Comparison of ENCODE assay signal across 1 cellular context in the genomic region with DNA sequence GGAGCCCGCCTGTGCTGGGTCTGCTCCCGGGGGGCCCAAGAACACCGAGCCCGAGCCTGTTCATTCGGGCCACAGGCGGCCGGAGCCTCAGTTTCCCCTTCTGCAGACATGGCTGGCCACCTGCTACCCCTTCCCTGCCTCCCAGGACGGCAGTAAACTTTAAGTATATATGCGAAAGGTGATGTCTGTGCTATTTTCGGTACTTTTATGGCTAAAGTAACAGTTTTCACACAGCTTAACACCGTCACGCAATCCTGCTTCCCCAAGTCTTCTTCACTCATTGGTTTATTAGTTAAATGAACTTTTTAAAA.
A peak's percentile ranks its signal among the peaks of the same experiment; 100 is the strongest.
TF ChIP-seq lines count a peak whose summit lies in the region.

No MANE protein-coding gene starts in this region.

TF ChIP-seq in HepG2, 621 proteins besides CTCF, POLR2A, EP300 and RAD21 (continued from another document and continues in another):
- TF ChIP-seq, protein P1, sequence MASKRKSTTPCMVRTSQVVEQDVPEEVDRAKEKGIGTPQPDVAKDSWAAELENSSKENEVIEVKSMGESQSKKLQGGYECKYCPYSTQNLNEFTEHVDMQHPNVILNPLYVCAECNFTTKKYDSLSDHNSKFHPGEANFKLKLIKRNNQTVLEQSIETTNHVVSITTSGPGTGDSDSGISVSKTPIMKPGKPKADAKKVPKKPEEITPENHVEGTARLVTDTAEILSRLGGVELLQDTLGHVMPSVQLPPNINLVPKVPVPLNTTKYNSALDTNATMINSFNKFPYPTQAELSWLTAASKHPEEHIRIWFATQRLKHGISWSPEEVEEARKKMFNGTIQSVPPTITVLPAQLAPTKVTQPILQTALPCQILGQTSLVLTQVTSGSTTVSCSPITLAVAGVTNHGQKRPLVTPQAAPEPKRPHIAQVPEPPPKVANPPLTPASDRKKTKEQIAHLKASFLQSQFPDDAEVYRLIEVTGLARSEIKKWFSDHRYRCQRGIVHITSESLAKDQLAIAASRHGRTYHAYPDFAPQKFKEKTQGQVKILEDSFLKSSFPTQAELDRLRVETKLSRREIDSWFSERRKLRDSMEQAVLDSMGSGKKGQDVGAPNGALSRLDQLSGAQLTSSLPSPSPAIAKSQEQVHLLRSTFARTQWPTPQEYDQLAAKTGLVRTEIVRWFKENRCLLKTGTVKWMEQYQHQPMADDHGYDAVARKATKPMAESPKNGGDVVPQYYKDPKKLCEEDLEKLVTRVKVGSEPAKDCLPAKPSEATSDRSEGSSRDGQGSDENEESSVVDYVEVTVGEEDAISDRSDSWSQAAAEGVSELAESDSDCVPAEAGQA (IDR thresholded peaks at IDR 0.05; ENCODE audit: low read depth), result no peak
- TF ChIP-seq, protein P1 (CRISPR knock-in tag; IDR thresholded peaks at IDR 0.05; ENCODE audit: borderline replicate concordance), result no peak
- TF ChIP-seq MZF1 (CRISPR knock-in tag; IDR thresholded peaks at IDR 0.05; ENCODE audit: borderline replicate concordance) (no peak), ZNF253 (CRISPR knock-in tag; IDR thresholded peaks at IDR 0.05; ENCODE audit: borderline replicate concordance) (no peak), SALL1 (CRISPR knock-in tag; IDR thresholded peaks at IDR 0.05) (no peak), ZNF709 (CRISPR knock-in tag; IDR thresholded peaks at IDR 0.05) (no peak), IKZF4 (CRISPR knock-in tag; IDR thresholded peaks at IDR 0.05; ENCODE audit: borderline replicate concordance, low read depth, not compliant biosample characterization) (no peak), NAIF1 (CRISPR knock-in tag; IDR thresholded peaks at IDR 0.05; ENCODE audit: borderline replicate concordance) (0 out of 2 replicates have a peak, but pooled peaks have one; percentile 16), SRSF1 (optimal IDR thresholded peaks at IDR 0.05; ENCODE audit: low read depth, low read length) (peak; percentile 14), GTF3A (CRISPR knock-in tag; conservative IDR thresholded peaks at IDR 0.05) (no peak), DNMT1 (CRISPR knock-in tag; IDR thresholded peaks at IDR 0.05) (no peak), ZNF33B (CRISPR knock-in tag; IDR thresholded peaks at IDR 0.05) (no peak), ZNF558 (CRISPR knock-in tag; IDR thresholded peaks at IDR 0.05; ENCODE audit: borderline replicate concordance) (peak; percentile 1; the same call in 1 of the 2 replicates), SMARCE1 (IDR thresholded peaks at IDR 0.05; ENCODE audit: borderline replicate concordance) (no peak), ZNF746 (CRISPR knock-in tag; IDR thresholded peaks at IDR 0.05) (no peak), ZSCAN25 (CRISPR knock-in tag; IDR thresholded peaks at IDR 0.05) (0 out of 2 replicates have a peak, but pooled peaks have one; percentile 37), ONECUT2 (CRISPR knock-in tag; IDR thresholded peaks at IDR 0.05) (no peak), IRX3 (CRISPR knock-in tag; IDR thresholded peaks at IDR 0.05; ENCODE audit: borderline replicate concordance, low read depth) (no peak), FOXM1 (CRISPR knock-in tag; IDR thresholded peaks at IDR 0.05) (no peak), LCORL (IDR thresholded peaks at IDR 0.05) (no peak), LCORL (CRISPR knock-in tag; IDR thresholded peaks at IDR 0.05) (no peak), ZSCAN31 (CRISPR knock-in tag; IDR thresholded peaks at IDR 0.05; ENCODE audit: low read depth) (0 out of 2 replicates have a peak, but pooled peaks have one; percentile 6), MEF2D (CRISPR knock-in tag; IDR thresholded peaks at IDR 0.05) (no peak), ZBTB7A (CRISPR knock-in tag; IDR thresholded peaks at IDR 0.05) (no peak), ZNF720 (CRISPR knock-in tag; IDR thresholded peaks at IDR 0.05) (no peak)
- TF ChIP-seq, protein P2, sequence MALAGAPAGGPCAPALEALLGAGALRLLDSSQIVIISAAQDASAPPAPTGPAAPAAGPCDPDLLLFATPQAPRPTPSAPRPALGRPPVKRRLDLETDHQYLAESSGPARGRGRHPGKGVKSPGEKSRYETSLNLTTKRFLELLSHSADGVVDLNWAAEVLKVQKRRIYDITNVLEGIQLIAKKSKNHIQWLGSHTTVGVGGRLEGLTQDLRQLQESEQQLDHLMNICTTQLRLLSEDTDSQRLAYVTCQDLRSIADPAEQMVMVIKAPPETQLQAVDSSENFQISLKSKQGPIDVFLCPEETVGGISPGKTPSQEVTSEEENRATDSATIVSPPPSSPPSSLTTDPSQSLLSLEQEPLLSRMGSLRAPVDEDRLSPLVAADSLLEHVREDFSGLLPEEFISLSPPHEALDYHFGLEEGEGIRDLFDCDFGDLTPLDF (CRISPR knock-in tag; IDR thresholded peaks at IDR 0.05), result 0 out of 2 replicates have a peak, but pooled peaks have one; percentile 3
- TF ChIP-seq, protein P3, sequence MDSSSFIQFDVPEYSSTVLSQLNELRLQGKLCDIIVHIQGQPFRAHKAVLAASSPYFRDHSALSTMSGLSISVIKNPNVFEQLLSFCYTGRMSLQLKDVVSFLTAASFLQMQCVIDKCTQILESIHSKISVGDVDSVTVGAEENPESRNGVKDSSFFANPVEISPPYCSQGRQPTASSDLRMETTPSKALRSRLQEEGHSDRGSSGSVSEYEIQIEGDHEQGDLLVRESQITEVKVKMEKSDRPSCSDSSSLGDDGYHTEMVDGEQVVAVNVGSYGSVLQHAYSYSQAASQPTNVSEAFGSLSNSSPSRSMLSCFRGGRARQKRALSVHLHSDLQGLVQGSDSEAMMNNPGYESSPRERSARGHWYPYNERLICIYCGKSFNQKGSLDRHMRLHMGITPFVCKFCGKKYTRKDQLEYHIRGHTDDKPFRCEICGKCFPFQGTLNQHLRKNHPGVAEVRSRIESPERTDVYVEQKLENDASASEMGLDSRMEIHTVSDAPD (CRISPR knock-in tag; IDR thresholded peaks at IDR 0.05), result no peak
- TF ChIP-seq, protein P4, sequence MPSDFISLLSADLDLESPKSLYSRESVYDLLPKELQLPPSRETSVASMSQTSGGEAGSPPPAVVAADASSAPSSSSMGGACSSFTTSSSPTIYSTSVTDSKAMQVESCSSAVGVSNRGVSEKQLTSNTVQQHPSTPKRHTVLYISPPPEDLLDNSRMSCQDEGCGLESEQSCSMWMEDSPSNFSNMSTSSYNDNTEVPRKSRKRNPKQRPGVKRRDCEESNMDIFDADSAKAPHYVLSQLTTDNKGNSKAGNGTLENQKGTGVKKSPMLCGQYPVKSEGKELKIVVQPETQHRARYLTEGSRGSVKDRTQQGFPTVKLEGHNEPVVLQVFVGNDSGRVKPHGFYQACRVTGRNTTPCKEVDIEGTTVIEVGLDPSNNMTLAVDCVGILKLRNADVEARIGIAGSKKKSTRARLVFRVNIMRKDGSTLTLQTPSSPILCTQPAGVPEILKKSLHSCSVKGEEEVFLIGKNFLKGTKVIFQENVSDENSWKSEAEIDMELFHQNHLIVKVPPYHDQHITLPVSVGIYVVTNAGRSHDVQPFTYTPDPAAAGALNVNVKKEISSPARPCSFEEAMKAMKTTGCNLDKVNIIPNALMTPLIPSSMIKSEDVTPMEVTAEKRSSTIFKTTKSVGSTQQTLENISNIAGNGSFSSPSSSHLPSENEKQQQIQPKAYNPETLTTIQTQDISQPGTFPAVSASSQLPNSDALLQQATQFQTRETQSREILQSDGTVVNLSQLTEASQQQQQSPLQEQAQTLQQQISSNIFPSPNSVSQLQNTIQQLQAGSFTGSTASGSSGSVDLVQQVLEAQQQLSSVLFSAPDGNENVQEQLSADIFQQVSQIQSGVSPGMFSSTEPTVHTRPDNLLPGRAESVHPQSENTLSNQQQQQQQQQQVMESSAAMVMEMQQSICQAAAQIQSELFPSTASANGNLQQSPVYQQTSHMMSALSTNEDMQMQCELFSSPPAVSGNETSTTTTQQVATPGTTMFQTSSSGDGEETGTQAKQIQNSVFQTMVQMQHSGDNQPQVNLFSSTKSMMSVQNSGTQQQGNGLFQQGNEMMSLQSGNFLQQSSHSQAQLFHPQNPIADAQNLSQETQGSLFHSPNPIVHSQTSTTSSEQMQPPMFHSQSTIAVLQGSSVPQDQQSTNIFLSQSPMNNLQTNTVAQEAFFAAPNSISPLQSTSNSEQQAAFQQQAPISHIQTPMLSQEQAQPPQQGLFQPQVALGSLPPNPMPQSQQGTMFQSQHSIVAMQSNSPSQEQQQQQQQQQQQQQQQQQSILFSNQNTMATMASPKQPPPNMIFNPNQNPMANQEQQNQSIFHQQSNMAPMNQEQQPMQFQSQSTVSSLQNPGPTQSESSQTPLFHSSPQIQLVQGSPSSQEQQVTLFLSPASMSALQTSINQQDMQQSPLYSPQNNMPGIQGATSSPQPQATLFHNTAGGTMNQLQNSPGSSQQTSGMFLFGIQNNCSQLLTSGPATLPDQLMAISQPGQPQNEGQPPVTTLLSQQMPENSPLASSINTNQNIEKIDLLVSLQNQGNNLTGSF (CRISPR knock-in tag; IDR thresholded peaks at IDR 0.05), result 0 out of 2 replicates have a peak, but pooled peaks have one; percentile 46
- TF ChIP-seq, protein P5, sequence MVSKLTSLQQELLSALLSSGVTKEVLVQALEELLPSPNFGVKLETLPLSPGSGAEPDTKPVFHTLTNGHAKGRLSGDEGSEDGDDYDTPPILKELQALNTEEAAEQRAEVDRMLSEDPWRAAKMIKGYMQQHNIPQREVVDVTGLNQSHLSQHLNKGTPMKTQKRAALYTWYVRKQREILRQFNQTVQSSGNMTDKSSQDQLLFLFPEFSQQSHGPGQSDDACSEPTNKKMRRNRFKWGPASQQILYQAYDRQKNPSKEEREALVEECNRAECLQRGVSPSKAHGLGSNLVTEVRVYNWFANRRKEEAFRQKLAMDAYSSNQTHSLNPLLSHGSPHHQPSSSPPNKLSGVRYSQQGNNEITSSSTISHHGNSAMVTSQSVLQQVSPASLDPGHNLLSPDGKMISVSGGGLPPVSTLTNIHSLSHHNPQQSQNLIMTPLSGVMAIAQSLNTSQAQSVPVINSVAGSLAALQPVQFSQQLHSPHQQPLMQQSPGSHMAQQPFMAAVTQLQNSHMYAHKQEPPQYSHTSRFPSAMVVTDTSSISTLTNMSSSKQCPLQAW (CRISPR knock-in tag; IDR thresholded peaks at IDR 0.05), result 0 out of 2 replicates have a peak, but pooled peaks have one; percentile 4
- TF ChIP-seq, protein P6, sequence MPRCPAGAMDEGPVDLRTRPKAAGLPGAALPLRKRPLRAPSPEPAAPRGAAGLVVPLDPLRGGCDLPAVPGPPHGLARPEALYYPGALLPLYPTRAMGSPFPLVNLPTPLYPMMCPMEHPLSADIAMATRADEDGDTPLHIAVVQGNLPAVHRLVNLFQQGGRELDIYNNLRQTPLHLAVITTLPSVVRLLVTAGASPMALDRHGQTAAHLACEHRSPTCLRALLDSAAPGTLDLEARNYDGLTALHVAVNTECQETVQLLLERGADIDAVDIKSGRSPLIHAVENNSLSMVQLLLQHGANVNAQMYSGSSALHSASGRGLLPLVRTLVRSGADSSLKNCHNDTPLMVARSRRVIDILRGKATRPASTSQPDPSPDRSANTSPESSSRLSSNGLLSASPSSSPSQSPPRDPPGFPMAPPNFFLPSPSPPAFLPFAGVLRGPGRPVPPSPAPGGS (CRISPR knock-in tag; IDR thresholded peaks at IDR 0.05), result 0 out of 2 replicates have a peak, but pooled peaks have one; percentile 3
- TF ChIP-seq, protein P7, sequence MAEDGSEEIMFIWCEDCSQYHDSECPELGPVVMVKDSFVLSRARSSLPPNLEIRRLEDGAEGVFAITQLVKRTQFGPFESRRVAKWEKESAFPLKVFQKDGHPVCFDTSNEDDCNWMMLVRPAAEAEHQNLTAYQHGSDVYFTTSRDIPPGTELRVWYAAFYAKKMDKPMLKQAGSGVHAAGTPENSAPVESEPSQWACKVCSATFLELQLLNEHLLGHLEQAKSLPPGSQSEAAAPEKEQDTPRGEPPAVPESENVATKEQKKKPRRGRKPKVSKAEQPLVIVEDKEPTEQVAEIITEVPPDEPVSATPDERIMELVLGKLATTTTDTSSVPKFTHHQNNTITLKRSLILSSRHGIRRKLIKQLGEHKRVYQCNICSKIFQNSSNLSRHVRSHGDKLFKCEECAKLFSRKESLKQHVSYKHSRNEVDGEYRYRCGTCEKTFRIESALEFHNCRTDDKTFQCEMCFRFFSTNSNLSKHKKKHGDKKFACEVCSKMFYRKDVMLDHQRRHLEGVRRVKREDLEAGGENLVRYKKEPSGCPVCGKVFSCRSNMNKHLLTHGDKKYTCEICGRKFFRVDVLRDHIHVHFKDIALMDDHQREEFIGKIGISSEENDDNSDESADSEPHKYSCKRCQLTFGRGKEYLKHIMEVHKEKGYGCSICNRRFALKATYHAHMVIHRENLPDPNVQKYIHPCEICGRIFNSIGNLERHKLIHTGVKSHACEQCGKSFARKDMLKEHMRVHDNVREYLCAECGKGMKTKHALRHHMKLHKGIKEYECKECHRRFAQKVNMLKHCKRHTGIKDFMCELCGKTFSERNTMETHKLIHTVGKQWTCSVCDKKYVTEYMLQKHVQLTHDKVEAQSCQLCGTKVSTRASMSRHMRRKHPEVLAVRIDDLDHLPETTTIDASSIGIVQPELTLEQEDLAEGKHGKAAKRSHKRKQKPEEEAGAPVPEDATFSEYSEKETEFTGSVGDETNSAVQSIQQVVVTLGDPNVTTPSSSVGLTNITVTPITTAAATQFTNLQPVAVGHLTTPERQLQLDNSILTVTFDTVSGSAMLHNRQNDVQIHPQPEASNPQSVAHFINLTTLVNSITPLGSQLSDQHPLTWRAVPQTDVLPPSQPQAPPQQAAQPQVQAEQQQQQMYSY (CRISPR knock-in tag; IDR thresholded peaks at IDR 0.05), result no peak
- TF ChIP-seq, protein P8, sequence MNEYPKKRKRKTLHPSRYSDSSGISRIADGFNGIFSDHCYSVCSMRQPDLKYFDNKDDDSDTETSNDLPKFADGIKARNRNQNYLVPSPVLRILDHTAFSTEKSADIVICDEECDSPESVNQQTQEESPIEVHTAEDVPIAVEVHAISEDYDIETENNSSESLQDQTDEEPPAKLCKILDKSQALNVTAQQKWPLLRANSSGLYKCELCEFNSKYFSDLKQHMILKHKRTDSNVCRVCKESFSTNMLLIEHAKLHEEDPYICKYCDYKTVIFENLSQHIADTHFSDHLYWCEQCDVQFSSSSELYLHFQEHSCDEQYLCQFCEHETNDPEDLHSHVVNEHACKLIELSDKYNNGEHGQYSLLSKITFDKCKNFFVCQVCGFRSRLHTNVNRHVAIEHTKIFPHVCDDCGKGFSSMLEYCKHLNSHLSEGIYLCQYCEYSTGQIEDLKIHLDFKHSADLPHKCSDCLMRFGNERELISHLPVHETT (CRISPR knock-in tag; conservative IDR thresholded peaks at IDR 0.05), result no peak
- TF ChIP-seq, protein P9, sequence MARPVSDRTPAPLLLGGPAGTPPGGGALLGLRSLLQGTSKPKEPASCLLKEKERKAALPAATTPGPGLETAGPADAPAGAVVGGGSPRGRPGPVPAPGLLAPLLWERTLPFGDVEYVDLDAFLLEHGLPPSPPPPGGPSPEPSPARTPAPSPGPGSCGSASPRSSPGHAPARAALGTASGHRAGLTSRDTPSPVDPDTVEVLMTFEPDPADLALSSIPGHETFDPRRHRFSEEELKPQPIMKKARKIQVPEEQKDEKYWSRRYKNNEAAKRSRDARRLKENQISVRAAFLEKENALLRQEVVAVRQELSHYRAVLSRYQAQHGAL (CRISPR knock-in tag; IDR thresholded peaks at IDR 0.05; ENCODE audit: not compliant biosample characterization), result no peak
